In the genomic region with DNA sequence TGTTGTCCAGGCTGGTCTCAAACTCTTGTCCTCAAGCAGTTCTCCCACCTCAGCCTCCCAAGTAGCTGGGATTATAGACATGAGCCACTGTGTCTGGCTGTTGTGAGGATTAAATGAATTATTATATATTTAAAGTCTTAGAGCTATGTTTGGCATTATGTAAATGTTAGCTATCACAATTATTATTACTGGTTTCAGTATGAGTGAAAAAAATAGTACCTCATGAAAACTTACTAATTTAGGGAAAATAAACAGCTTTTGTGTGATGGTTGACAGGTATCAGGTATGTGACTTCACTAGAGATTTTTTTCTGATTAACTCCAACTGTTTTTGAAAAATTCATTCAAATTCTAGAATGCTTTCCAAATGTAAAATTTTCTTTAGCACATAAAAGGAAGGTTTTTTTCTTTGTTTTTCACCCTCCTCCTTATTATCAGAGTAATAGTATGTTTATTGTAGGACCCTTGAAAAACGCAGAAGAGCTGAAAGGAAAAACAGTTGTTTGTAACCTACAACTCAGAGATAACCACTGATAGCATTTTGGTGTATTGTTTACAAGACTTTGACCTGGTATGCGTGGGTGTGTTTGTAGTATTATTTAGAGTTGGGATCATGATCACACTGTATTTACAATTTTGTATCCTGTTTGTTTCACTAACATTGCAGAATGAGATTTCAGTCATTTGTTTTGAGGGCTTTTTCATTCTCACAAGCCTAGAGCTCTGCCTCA, we compare ENCODE assay signal across 21 cellular contexts. TPM values are rescaled to one million over a fixed set of nuclear protein-coding genes. Genes with fewer than 3 reads are reported as not detected.
DNase-seq lines count a peak whose midpoint lies in the region; ATAC-seq and TF ChIP-seq lines count a peak whose summit lies in the region.
"Had no signal": no experiment of that assay in that cellular context is flagged by ENCODE, and none has a peak within 500 bp of the region (broad histone marks: within the 10 kb centered on the region; RNA-seq: fewer than 3 reads in every experiment).

No MANE protein-coding gene starts in this region.

- no peak for TF ChIP-seq EP300 in tibial nerve (IDR thresholded peaks at IDR 0.05)

- no peak for TF ChIP-seq POLR2A in tibial nerve (IDR thresholded peaks at IDR 0.05)

- DNase-seq in GM13977 (ENCODE audit: low spot score) (peak; percentile 23), SJSA1 (ENCODE audit: low read depth in 1 of 2, low spot score in 2 of 2) (peak in 1 of 2 experiments; percentile 13), left lobe of liver (ENCODE audit: low spot score) (no peak), tibial nerve (ENCODE audit: low spot score in 2 of 2) (no peak), A172 (ENCODE audit: low spot score) (no peak)
- no peak for DNase-seq in naive thymus-derived CD8-positive, alpha-beta T cell
- DNase-seq: activated CD4-positive, alpha-beta T cell treated with anti-CD3 and anti-CD28 coated beads for 4 hours; activated CD8-positive, alpha-beta memory T cell treated with anti-CD3 and anti-CD28 coated beads, Interleukin-2, amount 10 ng/mL, durations not matched to agents 7 days and 5 days; activated naive CD8-positive, alpha-beta T cell treated with anti-CD3 and anti-CD28 coated beads, Interleukin-2, amount 50 U/mL, for 24 hours; GDM1; HCEC 1CT; heart right ventricle; immature natural killer cell; NCI-H1417 treated with DMSO at 0.1 percent for 48 hours; NCI-H2171; NCI-H526; stimulated activated CD4-positive, alpha-beta T cell treated with anti-CD3 and anti-CD28 coated beads, Interleukin-12 subunit alpha, Interleukin-12 subunit beta, amount 100 ng/mL, for 4 hours; stimulated activated CD8-positive, alpha-beta memory T cell treated with anti-CD3 and anti-CD28 coated beads, Interleukin-4, amount 100 ng/mL, for 48 hours had no signal

- no peaks in the 10 kb centered on the region for H3K36me3 Mint-ChIP-seq in naive thymus-derived CD8-positive, alpha-beta T cell
- H3K36me3 Mint-ChIP-seq: activated CD8-positive, alpha-beta memory T cell treated with anti-CD3 and anti-CD28 coated beads, Interleukin-2, amount 10 ng/mL, durations not matched to agents 7 days and 5 days; immature natural killer cell had no signal

- H3K4me1 Mint-ChIP-seq in naive thymus-derived CD8-positive, alpha-beta T cell: peaks cover 8 to 53% (median 27%) of the 10 kb centered on the region in 4 donors

- H3K27ac ChIP-seq in 22Rv1: peak overlapping the region; percentile 22; the same call in 1 of the 2 replicates
- 0 out of 2 replicates have a peak overlapping the region, but pooled peaks have one; percentile 3 for H3K27ac ChIP-seq in SJSA1
- no peak overlapping the region for H3K27ac ChIP-seq in tibial nerve
- H3K27ac ChIP-seq: heart right ventricle had no signal

- no peaks in the 10 kb centered on the region for H3K27me3 Mint-ChIP-seq in naive thymus-derived CD8-positive, alpha-beta T cell
- H3K27me3 Mint-ChIP-seq: activated CD8-positive, alpha-beta memory T cell treated with anti-CD3 and anti-CD28 coated beads, Interleukin-2, amount 10 ng/mL, durations not matched to agents 7 days and 5 days; activated naive CD8-positive, alpha-beta T cell treated with anti-CD3 and anti-CD28 coated beads, Interleukin-2, amount 50 U/mL, for 24 hours had no signal

- POLR2A ChIA-PET in naive thymus-derived CD8-positive, alpha-beta T cell (lab: Charles Lee): interaction anchor here (1.3 kb wide), 1 partner anchor 14 kb away, joined by 3 read pairs; no protein-coding TSS in a partner anchor

- no peak overlapping the region for H3K4me3 ChIP-seq in SJSA1
- no peak overlapping the region for H3K4me3 ChIP-seq in tibial nerve
- H3K4me3 ChIP-seq: heart right ventricle had no signal

- H3K27ac Mint-ChIP-seq in naive thymus-derived CD8-positive, alpha-beta T cell: peak overlapping the region in 2 of 10 donors; percentile 33 to 64
- H3K27ac Mint-ChIP-seq: activated CD8-positive, alpha-beta memory T cell treated with anti-CD3 and anti-CD28 coated beads, Interleukin-2, amount 10 ng/mL, durations not matched to agents 7 days and 5 days; activated naive CD8-positive, alpha-beta T cell treated with anti-CD3 and anti-CD28 coated beads, Interleukin-2, amount 50 U/mL, for 24 hours had no signal

- TF ChIP-seq CTCF in 22Rv1 (IDR thresholded peaks at IDR 0.05) (no peak), GM13977 (IDR thresholded peaks at IDR 0.05; ENCODE audit: extremely low read depth, insufficient read depth, missing control alignments) (no peak), tibial nerve (IDR thresholded peaks at IDR 0.05) (no peak)

- no peaks in the 10 kb centered on the region for H3K9me3 Mint-ChIP-seq in naive thymus-derived CD8-positive, alpha-beta T cell
- H3K9me3 Mint-ChIP-seq: activated naive CD8-positive, alpha-beta T cell treated with anti-CD3 and anti-CD28 coated beads, Interleukin-2, amount 50 U/mL, for 24 hours; CD14-positive monocyte; immature natural killer cell had no signal

- H3K27me3 ChIP-seq in SJSA1 (replicated peaks) (no peaks in the 10 kb centered on the region), tibial nerve (no peaks in the 10 kb centered on the region)
- H3K27me3 ChIP-seq: heart right ventricle had no signal

- 60 to 63% methylated on average over 2 of the region's 2 CpGs for WGBS in tibial nerve, 2 donors

- no peak overlapping the region for H3K4me3 Mint-ChIP-seq in naive thymus-derived CD8-positive, alpha-beta T cell
- H3K4me3 Mint-ChIP-seq: activated CD8-positive, alpha-beta memory T cell treated with anti-CD3 and anti-CD28 coated beads, Interleukin-2, amount 10 ng/mL, durations not matched to agents 7 days and 5 days; activated naive CD8-positive, alpha-beta T cell treated with anti-CD3 and anti-CD28 coated beads, Interleukin-2, amount 50 U/mL, for 24 hours; CD14-positive monocyte; immature natural killer cell had no signal

- in situ Hi-C loops in GM13977 (cut with MboI; ENCODE audit: low pct_unique_long_range_greater_than_20kb, low sequenced_read_pairs, unreplicated experiment): no loop called here

- no peaks in the 10 kb centered on the region for H3K9me3 ChIP-seq in SJSA1 (replicated peaks)
- H3K9me3 ChIP-seq in tibial nerve: no peaks in the 10 kb centered on the region
- H3K9me3 ChIP-seq: heart right ventricle had no signal

- peaks cover 31% of the 10 kb centered on the region for H3K4me1 ChIP-seq in SJSA1 (replicated peaks)
- H3K4me1 ChIP-seq in tibial nerve: peaks cover 0 to 63% (median 22%) of the 10 kb centered on the region in 4 donors

- 0 out of 2 replicates have a peak, but pooled peaks cover 6% of the 10 kb centered on the region for H3K36me3 ChIP-seq in SJSA1
- H3K36me3 ChIP-seq in tibial nerve: no peaks in the 10 kb centered on the region
- H3K36me3 ChIP-seq: heart right ventricle had no signal

- ATAC-seq in left lobe of liver (peak; percentile 63), HG02571 (IDR thresholded peaks at IDR 0.05; ENCODE audit: unreplicated experiment) (no peak)
- ATAC-seq in naive thymus-derived CD8-positive, alpha-beta T cell: no peak
- ATAC-seq: activated CD8-positive, alpha-beta memory T cell treated with anti-CD3 and anti-CD28 coated beads, Interleukin-2, amount 10 ng/mL, durations not matched to agents 7 days and 5 days; activated naive CD8-positive, alpha-beta T cell treated with anti-CD3 and anti-CD28 coated beads, Interleukin-2, amount 50 U/mL, for 24 hours; heart right ventricle had no signal

RNA-seq across cellular contexts. Expression of a gene that starts 13.2 kb away (rescaled TPM):
- 19.3 and 21.8 TPM in 2 replicates for total RNA-seq in SJSA1 (2014; rRNA removed; shearing (Covaris generic))
- total RNA-seq in left lobe of liver (7.5 TPM), tibial nerve (10 to 100 TPM; 24.7 to 37.5 (median 32.4) TPM)
- total RNA-seq in A172 (2014; rRNA removed; shearing (Covaris generic)): 18.5 and 19.1 TPM in 2 replicates
- total RNA-seq in naive thymus-derived CD8-positive, alpha-beta T cell: 10 to 100 TPM; 14.6 to 15.4 TPM
- polyA plus RNA-seq in naive thymus-derived CD8-positive, alpha-beta T cell: 1 to 10 TPM; 1.5 to 2.1 (median 2.1) TPM

Comparison
In these comparisons a context has a peak if more than half of its experiments do, and no peak if none do; other contexts are left out.
1. H3K27ac ChIP-seq: peak in 22Rv1 (single experiment) and SJSA1 (single experiment); none in tibial nerve (0 of 4).